ENCODE assay signal across 29 cellular contexts in the genomic region with DNA sequence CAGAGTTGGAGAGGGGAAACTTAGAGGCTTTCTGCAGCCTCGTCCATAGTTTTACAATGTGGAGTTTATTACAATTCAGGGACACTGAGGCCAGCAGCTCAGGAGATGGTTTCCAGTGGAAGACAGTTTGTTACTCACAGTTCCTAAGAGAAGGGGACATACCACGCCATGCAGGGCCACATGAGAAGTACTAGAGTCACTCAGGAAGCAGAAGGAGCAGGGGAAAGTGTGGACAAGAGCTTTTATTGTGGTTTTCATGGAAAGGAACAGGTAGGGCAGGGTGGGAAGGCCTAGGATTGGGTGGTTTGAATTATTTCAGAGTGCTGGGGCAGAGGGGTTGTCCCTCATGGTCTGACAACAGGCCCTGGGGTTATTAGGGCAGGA.
"Had no signal": no experiment of that assay in that cellular context is flagged by ENCODE, and none has a peak within 500 bp of the region (broad histone marks: within the 10 kb centered on the region; RNA-seq: fewer than 3 reads in every experiment).

No MANE protein-coding gene starts in this region.

- H3K9me3 Mint-ChIP-seq: activated B cell treated with CpG ODN at 0.5 μM for 24 hours; activated naive CD8-positive, alpha-beta T cell treated with anti-CD3 and anti-CD28 coated beads, Interleukin-2, amount 10 ng/mL, durations not matched to agents 7 days and 5 days; activated T-cell treated with anti-CD3 and anti-CD28 coated beads, Interleukin-2, amount 50 U/mL, for 24 hours; brain; dendritic cell treated with granulocyte-macrophage colony-stimulating factor and Interleukin-4, amounts not matched to agents 40 ng/mL and 50 ng/mL, for 4 days had no signal

- H3K4me1 Mint-ChIP-seq: activated B cell treated with CpG ODN at 0.5 μM for 24 hours; activated CD4-positive, alpha-beta memory T cell treated with anti-CD3 and anti-CD28 coated beads, Interleukin-2, amount 10 ng/mL, durations not matched to agents 7 days and 5 days; activated naive CD4-positive, alpha-beta T cell treated with anti-CD3 and anti-CD28 coated beads, Interleukin-2, amount 10 ng/mL, durations not matched to agents 7 days and 5 days; activated naive CD8-positive, alpha-beta T cell treated with anti-CD3 and anti-CD28 coated beads, Interleukin-2, amount 10 ng/mL, durations not matched to agents 7 days and 5 days; brain; central memory CD8-positive, alpha-beta T cell had no signal

- H3K27me3 ChIP-seq: ascending aorta, breast epithelium, cardiac muscle cell, esophagus squamous epithelium, gastroesophageal sphincter had no signal

- H3K27ac Mint-ChIP-seq: activated B cell treated with CpG ODN at 0.5 μM for 24 hours; activated CD4-positive, alpha-beta memory T cell treated with anti-CD3 and anti-CD28 coated beads, Interleukin-2, amount 10 ng/mL, durations not matched to agents 7 days and 5 days; activated naive CD4-positive, alpha-beta T cell treated with anti-CD3 and anti-CD28 coated beads, Interleukin-2, amount 10 ng/mL, durations not matched to agents 7 days and 5 days; activated naive CD8-positive, alpha-beta T cell treated with anti-CD3 and anti-CD28 coated beads, Interleukin-2, amount 10 ng/mL, durations not matched to agents 7 days and 5 days; activated T-cell treated with anti-CD3 and anti-CD28 coated beads, Interleukin-2, amount 50 U/mL, for 24 hours; activated T-cell treated with anti-CD3 and anti-CD28 coated beads, Interleukin-2, amount 50 U/mL, for 72 hours; brain; dendritic cell treated with granulocyte-macrophage colony-stimulating factor and Interleukin-4, amounts not matched to agents 40 ng/mL and 50 ng/mL, for 4 days; effector memory CD8-positive, alpha-beta T cell had no signal

- H3K9me3 ChIP-seq: ascending aorta, breast epithelium, esophagus squamous epithelium, gastroesophageal sphincter had no signal

- H3K27me3 Mint-ChIP-seq: activated CD4-positive, alpha-beta memory T cell treated with anti-CD3 and anti-CD28 coated beads, Interleukin-2, amount 10 ng/mL, durations not matched to agents 7 days and 5 days; activated naive CD4-positive, alpha-beta T cell treated with anti-CD3 and anti-CD28 coated beads, Interleukin-2, amount 10 ng/mL, durations not matched to agents 7 days and 5 days; activated naive CD8-positive, alpha-beta T cell treated with anti-CD3 and anti-CD28 coated beads, Interleukin-2, amount 10 ng/mL, durations not matched to agents 7 days and 5 days; activated T-cell treated with anti-CD3 and anti-CD28 coated beads, Interleukin-2, amount 50 U/mL, for 24 hours; brain; central memory CD8-positive, alpha-beta T cell; dendritic cell treated with granulocyte-macrophage colony-stimulating factor and Interleukin-4, amounts not matched to agents 40 ng/mL and 50 ng/mL, for 4 days; effector memory CD8-positive, alpha-beta T cell had no signal

- H3K36me3 Mint-ChIP-seq: activated naive CD4-positive, alpha-beta T cell treated with anti-CD3 and anti-CD28 coated beads, Interleukin-2, amount 10 ng/mL, durations not matched to agents 7 days and 5 days; activated naive CD4-positive, alpha-beta T cell treated with anti-CD3 and anti-CD28 coated beads, Interleukin-2, amount 50 U/mL, for 72 hours; activated naive CD8-positive, alpha-beta T cell treated with anti-CD3 and anti-CD28 coated beads, Interleukin-2, amount 10 ng/mL, durations not matched to agents 7 days and 5 days; brain had no signal

- H3K4me3 ChIP-seq: ascending aorta, breast epithelium, cardiac muscle cell, coronary artery, dorsolateral prefrontal cortex, esophagus squamous epithelium, gastroesophageal sphincter had no signal

- H3K4me1 ChIP-seq: ascending aorta, breast epithelium, esophagus squamous epithelium, gastroesophageal sphincter had no signal

- H3K27ac ChIP-seq: ascending aorta, breast epithelium, cardiac muscle cell, coronary artery, dorsolateral prefrontal cortex, esophagus squamous epithelium, gastroesophageal sphincter, WERI-Rb-1 had no signal

- DNase-seq: activated B cell treated with CpG ODN at 0.5 μM for 24 hours; activated CD4-positive, alpha-beta memory T cell treated with anti-CD3 and anti-CD28 coated beads, Interleukin-2, amount 10 ng/mL, durations not matched to agents 7 days and 5 days; activated CD4-positive, alpha-beta T cell treated with anti-CD3 and anti-CD28 coated beads for 48 hours; activated CD4-positive, alpha-beta T cell treated with anti-CD3 and anti-CD28 coated beads, Interleukin-2, amount 50 U/mL, for 4 hours; activated CD8-positive, alpha-beta memory T cell treated with anti-CD3 and anti-CD28 coated beads, Interleukin-2, amount 50 U/mL, for 48 hours; activated gamma-delta T cell; activated naive CD4-positive, alpha-beta T cell; activated naive CD4-positive, alpha-beta T cell treated with anti-CD3 and anti-CD28 coated beads, Interleukin-2, amount 10 ng/mL, durations not matched to agents 7 days and 5 days; activated naive CD8-positive, alpha-beta T cell treated with anti-CD3 and anti-CD28 coated beads, Interleukin-2, amount 10 ng/mL, durations not matched to agents 7 days and 5 days; activated T-cell treated with anti-CD3 and anti-CD28 coated beads for 4 hours; activated T-cell treated with anti-CD3 and anti-CD28 coated beads, Interleukin-2, amount 50 U/mL, for 24 hours; activated T-cell treated with anti-CD3 and anti-CD28 coated beads, Interleukin-2, amount 50 U/mL, for 72 hours; dorsolateral prefrontal cortex; effector CD4-positive, alpha-beta T cell; effector memory CD8-positive, alpha-beta T cell; erythroblast; esophagus squamous epithelium; foreskin melanocyte; T-helper 2 cell; WERI-Rb-1 had no signal

- H3K4me3 Mint-ChIP-seq: activated B cell treated with CpG ODN at 0.5 μM for 24 hours; activated CD4-positive, alpha-beta memory T cell treated with anti-CD3 and anti-CD28 coated beads, Interleukin-2, amount 10 ng/mL, durations not matched to agents 7 days and 5 days; activated naive CD4-positive, alpha-beta T cell treated with anti-CD3 and anti-CD28 coated beads, Interleukin-2, amount 10 ng/mL, durations not matched to agents 7 days and 5 days; activated naive CD8-positive, alpha-beta T cell treated with anti-CD3 and anti-CD28 coated beads, Interleukin-2, amount 10 ng/mL, durations not matched to agents 7 days and 5 days; activated T-cell treated with anti-CD3 and anti-CD28 coated beads, Interleukin-2, amount 50 U/mL, for 24 hours; activated T-cell treated with anti-CD3 and anti-CD28 coated beads, Interleukin-2, amount 50 U/mL, for 72 hours; brain; central memory CD8-positive, alpha-beta T cell; dendritic cell treated with granulocyte-macrophage colony-stimulating factor and Interleukin-4, amounts not matched to agents 40 ng/mL and 50 ng/mL, for 4 days; effector memory CD8-positive, alpha-beta T cell had no signal

- H3K36me3 ChIP-seq: ascending aorta, breast epithelium, cardiac muscle cell, esophagus squamous epithelium, gastroesophageal sphincter, WERI-Rb-1 had no signal
